1 cellular context compared by ENCODE assay signal in genomic region chr10:123156091-123156490, GRCh38.
TF ChIP-seq lines count a peak whose summit lies in the region.

No MANE protein-coding gene starts in this region.

TF ChIP-seq in HCT116, 20 proteins besides CTCF, POLR2A, EP300 and RAD21 (continued from another document):
- TF ChIP-seq ELF1 (IDR thresholded peaks at IDR 0.05; ENCODE audit: borderline replicate concordance, low read depth): no peak
- no peak for TF ChIP-seq SP1 (IDR thresholded peaks at IDR 0.05; ENCODE audit: low read depth)
